Comparison of ENCODE assay signal across 1 cellular context in the genomic region with DNA sequence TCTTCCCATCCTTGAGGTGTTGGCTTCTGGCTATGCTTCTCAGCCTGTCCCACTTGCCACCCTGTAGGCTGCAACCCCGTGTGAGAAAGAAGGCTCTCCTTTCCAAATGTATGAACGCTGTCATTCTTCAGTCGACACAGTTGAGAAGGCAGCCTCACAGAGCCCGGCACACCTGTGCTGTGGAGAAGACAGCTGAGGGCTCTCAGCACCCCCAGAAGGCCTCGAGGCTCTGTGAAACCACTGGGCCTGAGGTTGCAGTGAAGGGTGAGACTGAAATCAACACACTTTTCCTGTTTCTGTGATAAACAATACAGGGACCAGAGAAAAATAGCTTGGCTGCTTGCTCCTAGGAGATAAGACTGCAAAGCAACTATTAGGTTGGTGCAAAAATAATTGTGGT.
TF ChIP-seq lines count a peak whose summit lies in the region.

No MANE protein-coding gene starts in this region.

TF ChIP-seq in HepG2, 621 proteins besides CTCF, POLR2A, EP300 and RAD21 (continued from another document):
- TF ChIP-seq, protein P1, sequence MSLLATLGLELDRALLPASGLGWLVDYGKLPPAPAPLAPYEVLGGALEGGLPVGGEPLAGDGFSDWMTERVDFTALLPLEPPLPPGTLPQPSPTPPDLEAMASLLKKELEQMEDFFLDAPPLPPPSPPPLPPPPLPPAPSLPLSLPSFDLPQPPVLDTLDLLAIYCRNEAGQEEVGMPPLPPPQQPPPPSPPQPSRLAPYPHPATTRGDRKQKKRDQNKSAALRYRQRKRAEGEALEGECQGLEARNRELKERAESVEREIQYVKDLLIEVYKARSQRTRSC (CRISPR knock-in tag; IDR thresholded peaks at IDR 0.05; ENCODE audit: low read depth): no peak
- TF ChIP-seq ZC3H13 (CRISPR knock-in tag; IDR thresholded peaks at IDR 0.05): no peak
- TF ChIP-seq, protein P2, sequence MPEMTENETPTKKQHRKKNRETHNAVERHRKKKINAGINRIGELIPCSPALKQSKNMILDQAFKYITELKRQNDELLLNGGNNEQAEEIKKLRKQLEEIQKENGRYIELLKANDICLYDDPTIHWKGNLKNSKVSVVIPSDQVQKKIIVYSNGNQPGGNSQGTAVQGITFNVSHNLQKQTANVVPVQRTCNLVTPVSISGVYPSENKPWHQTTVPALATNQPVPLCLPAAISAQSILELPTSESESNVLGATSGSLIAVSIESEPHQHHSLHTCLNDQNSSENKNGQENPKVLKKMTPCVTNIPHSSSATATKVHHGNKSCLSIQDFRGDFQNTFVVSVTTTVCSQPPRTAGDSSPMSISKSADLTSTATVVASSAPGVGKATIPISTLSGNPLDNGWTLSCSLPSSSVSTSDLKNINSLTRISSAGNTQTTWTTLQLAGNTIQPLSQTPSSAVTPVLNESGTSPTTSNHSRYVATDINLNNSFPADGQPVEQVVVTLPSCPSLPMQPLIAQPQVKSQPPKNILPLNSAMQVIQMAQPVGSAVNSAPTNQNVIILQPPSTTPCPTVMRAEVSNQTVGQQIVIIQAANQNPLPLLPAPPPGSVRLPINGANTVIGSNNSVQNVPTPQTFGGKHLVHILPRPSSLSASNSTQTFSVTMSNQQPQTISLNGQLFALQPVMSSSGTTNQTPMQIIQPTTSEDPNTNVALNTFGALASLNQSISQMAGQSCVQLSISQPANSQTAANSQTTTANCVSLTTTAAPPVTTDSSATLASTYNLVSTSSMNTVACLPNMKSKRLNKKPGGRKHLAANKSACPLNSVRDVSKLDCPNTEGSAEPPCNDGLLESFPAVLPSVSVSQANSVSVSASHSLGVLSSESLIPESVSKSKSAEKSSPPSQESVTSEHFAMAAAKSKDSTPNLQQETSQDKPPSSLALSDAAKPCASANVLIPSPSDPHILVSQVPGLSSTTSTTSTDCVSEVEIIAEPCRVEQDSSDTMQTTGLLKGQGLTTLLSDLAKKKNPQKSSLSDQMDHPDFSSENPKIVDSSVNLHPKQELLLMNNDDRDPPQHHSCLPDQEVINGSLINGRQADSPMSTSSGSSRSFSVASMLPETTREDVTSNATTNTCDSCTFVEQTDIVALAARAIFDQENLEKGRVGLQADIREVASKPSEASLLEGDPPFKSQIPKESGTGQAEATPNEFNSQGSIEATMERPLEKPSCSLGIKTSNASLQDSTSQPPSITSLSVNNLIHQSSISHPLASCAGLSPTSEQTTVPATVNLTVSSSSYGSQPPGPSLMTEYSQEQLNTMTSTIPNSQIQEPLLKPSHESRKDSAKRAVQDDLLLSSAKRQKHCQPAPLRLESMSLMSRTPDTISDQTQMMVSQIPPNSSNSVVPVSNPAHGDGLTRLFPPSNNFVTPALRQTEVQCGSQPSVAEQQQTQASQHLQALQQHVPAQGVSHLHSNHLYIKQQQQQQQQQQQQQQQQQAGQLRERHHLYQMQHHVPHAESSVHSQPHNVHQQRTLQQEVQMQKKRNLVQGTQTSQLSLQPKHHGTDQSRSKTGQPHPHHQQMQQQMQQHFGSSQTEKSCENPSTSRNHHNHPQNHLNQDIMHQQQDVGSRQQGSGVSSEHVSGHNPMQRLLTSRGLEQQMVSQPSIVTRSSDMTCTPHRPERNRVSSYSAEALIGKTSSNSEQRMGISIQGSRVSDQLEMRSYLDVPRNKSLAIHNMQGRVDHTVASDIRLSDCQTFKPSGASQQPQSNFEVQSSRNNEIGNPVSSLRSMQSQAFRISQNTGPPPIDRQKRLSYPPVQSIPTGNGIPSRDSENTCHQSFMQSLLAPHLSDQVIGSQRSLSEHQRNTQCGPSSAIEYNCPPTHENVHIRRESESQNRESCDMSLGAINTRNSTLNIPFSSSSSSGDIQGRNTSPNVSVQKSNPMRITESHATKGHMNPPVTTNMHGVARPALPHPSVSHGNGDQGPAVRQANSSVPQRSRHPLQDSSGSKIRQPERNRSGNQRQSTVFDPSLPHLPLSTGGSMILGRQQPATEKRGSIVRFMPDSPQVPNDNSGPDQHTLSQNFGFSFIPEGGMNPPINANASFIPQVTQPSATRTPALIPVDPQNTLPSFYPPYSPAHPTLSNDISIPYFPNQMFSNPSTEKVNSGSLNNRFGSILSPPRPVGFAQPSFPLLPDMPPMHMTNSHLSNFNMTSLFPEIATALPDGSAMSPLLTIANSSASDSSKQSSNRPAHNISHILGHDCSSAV (CRISPR knock-in tag; IDR thresholded peaks at IDR 0.05; ENCODE audit: borderline replicate concordance): no peak
- TF ChIP-seq RARG (CRISPR knock-in tag; IDR thresholded peaks at IDR 0.05; ENCODE audit: low read depth): no peak
- no peak for TF ChIP-seq ZNF720 (CRISPR knock-in tag; IDR thresholded peaks at IDR 0.05)
- TF ChIP-seq, protein P3, sequence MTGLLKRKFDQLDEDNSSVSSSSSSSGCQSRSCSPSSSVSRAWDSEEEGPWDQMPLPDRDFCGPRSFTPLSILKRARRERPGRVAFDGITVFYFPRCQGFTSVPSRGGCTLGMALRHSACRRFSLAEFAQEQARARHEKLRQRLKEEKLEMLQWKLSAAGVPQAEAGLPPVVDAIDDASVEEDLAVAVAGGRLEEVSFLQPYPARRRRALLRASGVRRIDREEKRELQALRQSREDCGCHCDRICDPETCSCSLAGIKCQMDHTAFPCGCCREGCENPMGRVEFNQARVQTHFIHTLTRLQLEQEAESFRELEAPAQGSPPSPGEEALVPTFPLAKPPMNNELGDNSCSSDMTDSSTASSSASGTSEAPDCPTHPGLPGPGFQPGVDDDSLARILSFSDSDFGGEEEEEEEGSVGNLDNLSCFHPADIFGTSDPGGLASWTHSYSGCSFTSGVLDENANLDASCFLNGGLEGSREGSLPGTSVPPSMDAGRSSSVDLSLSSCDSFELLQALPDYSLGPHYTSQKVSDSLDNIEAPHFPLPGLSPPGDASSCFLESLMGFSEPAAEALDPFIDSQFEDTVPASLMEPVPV (CRISPR knock-in tag; IDR thresholded peaks at IDR 0.05): no peak
- TF ChIP-seq NR1H2 (CRISPR knock-in tag; IDR thresholded peaks at IDR 0.05; ENCODE audit: borderline replicate concordance, low read depth): no peak
- TF ChIP-seq, protein P4, sequence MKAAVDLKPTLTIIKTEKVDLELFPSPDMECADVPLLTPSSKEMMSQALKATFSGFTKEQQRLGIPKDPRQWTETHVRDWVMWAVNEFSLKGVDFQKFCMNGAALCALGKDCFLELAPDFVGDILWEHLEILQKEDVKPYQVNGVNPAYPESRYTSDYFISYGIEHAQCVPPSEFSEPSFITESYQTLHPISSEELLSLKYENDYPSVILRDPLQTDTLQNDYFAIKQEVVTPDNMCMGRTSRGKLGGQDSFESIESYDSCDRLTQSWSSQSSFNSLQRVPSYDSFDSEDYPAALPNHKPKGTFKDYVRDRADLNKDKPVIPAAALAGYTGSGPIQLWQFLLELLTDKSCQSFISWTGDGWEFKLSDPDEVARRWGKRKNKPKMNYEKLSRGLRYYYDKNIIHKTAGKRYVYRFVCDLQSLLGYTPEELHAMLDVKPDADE (CRISPR knock-in tag; IDR thresholded peaks at IDR 0.05): no peak
- TF ChIP-seq HES4 (CRISPR knock-in tag; IDR thresholded peaks at IDR 0.05; ENCODE audit: borderline replicate concordance): no peak
- TF ChIP-seq TCF7 (IDR thresholded peaks at IDR 0.05; ENCODE audit: low read depth): no peak
- no peak for TF ChIP-seq NCOA2 (CRISPR knock-in tag; IDR thresholded peaks at IDR 0.05)
- no peak for TF ChIP-seq FOXJ3 (CRISPR knock-in tag; IDR thresholded peaks at IDR 0.05; ENCODE audit: borderline replicate concordance)
- TF ChIP-seq, protein P5, sequence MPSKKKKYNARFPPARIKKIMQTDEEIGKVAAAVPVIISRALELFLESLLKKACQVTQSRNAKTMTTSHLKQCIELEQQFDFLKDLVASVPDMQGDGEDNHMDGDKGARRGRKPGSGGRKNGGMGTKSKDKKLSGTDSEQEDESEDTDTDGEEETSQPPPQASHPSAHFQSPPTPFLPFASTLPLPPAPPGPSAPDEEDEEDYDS (CRISPR knock-in tag; IDR thresholded peaks at IDR 0.05): no peak
- TF ChIP-seq SP5 (CRISPR knock-in tag; IDR thresholded peaks at IDR 0.05; ENCODE audit: borderline replicate concordance, low read depth): no peak
- no peak for TF ChIP-seq SNAPC2 (CRISPR knock-in tag; IDR thresholded peaks at IDR 0.05)
TF ChIP-seq in HepG2: peak in this region for 0.
